8 cellular contexts compared by ENCODE assay signal in the genomic region with DNA sequence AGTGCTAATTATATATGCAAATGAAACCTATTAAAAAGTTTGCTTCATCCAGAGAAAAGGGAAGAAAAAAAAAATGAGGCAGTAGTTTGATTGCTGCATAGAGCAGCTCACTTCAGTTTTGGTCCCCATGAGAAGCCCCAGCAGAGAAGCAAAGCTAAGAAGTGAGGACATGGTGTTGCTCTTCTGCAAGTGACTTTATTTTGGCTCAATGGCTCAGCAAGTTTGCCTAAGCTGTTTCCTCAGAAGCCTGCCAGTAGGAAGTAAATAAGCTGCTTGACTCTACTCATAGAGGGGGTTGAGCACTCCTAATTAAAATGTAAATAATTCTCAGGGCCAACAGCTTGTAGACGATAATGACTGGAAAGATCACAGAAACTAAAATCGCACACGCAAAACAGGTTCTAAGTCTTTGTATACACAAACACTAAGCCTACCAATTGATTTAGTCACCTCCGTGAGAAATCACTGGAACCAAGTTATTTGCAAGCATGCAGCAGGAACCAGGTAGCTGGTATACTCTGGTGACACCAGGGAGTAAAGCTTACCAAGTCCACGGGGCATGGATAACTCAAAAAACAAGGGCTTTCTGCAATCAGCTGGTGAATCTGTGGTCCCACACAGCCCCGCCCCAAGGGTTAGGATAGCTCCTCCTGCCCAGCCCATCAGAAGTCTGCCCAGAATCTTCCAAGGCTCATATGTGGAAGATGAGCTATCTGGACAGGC. TPM values are rescaled to one million over a fixed set of nuclear protein-coding genes. Genes with fewer than 3 reads are reported as not detected.
DNase-seq lines count a peak whose midpoint lies in the region; ATAC-seq lines count a peak whose summit lies in the region.

No MANE protein-coding gene starts in this region.

- peak overlapping the region; percentile 84 to 97 for H3K27ac Mint-ChIP-seq in activated naive CD4-positive, alpha-beta T cell treated with anti-CD3 and anti-CD28 coated beads, Interleukin-2, amount 50 U/mL, for 72 hours

- no peaks in the 10 kb centered on the region for H3K36me3 Mint-ChIP-seq in activated naive CD4-positive, alpha-beta T cell treated with anti-CD3 and anti-CD28 coated beads, Interleukin-2, amount 50 U/mL, for 72 hours

- DNase-seq in stimulated activated CD4-positive, alpha-beta T cell treated with anti-CD3 and anti-CD28 coated beads, Interleukin-1b, Interleukin-23, amount 100 ng/mL, for 48 hours = peak; percentile 12
- DNase-seq in stimulated activated CD4-positive, alpha-beta T cell treated with anti-CD3 and anti-CD28 coated beads, Interleukin-2, amount 100 ng/mL, for 48 hours = no peak
- no peak for DNase-seq in activated naive CD4-positive, alpha-beta T cell treated with anti-CD3 and anti-CD28 coated beads, Interleukin-2, amount 50 U/mL, for 72 hours (ENCODE audit: low spot score in 2 of 2)
- DNase-seq in GM19238 (ENCODE audit: insufficient read length, low spot score) = no peak
- DNase-seq in SKM-1 treated with dmso at 0.1 percent for 144 hours (lab: John Stamatoyannopoulos, UW; ENCODE audit: unreplicated experiment) = no peak
- no peak for DNase-seq in G401 (ENCODE audit: low spot score)

- no peaks in the 10 kb centered on the region for H3K9me3 ChIP-seq in mucosa of rectum (ENCODE audit: control insufficient read depth in 2 of 2, low read length in 2 of 2)

- H3K9me3 Mint-ChIP-seq in activated naive CD4-positive, alpha-beta T cell treated with anti-CD3 and anti-CD28 coated beads, Interleukin-2, amount 50 U/mL, for 72 hours = no peaks in the 10 kb centered on the region

- in situ Hi-C loops in G401 (cut with HindIII; ENCODE audit: low sequenced_read_pairs) = no loop called here

- peaks cover 18% of the 10 kb centered on the region in 2 donors for H3K4me1 ChIP-seq in mucosa of rectum (ENCODE audit: control insufficient read depth in 2 of 2, insufficient read depth in 2 of 2, low read length in 2 of 2)

- H3K27me3 ChIP-seq in mucosa of rectum (ENCODE audit: control insufficient read depth in 2 of 2, insufficient read depth in 2 of 2, low read length in 2 of 2) = no peaks in the 10 kb centered on the region

- peak overlapping the region in 1 of 2 donors; percentile 3 for H3K9ac ChIP-seq in mucosa of rectum (ENCODE audit: low read depth in 1 of 2, low read length in 2 of 2)

- H3K27ac ChIP-seq in mucosa of rectum (ENCODE audit: low read depth in 2 of 2, low read length in 2 of 2) = peak overlapping the region; percentile 45 to 49

- H3K4me3 ChIP-seq in mucosa of rectum (ENCODE audit: low read length in 2 of 2) = peak overlapping the region in 1 of 2 donors; percentile 32

- H3K36me3 ChIP-seq in mucosa of rectum (ENCODE audit: control insufficient read depth in 2 of 2, insufficient read depth in 2 of 2, low read length in 2 of 2) = no peaks in the 10 kb centered on the region

- peak; percentile 7 for ATAC-seq in HG03442 (IDR thresholded peaks at IDR 0.05; ENCODE audit: unreplicated experiment)
- ATAC-seq in activated naive CD4-positive, alpha-beta T cell treated with anti-CD3 and anti-CD28 coated beads, Interleukin-2, amount 50 U/mL, for 72 hours = peak in 1 of 2 donors; percentile 31

RNA-seq across cellular contexts. Expression of a gene that starts 39.7 kb away (rescaled TPM):
- 10 to 100 TPM; 53.7 to 59.7 TPM for total RNA-seq in activated naive CD4-positive, alpha-beta T cell treated with anti-CD3 and anti-CD28 coated beads, Interleukin-2, amount 50 U/mL, for 72 hours
- total RNA-seq in G401 (2014; rRNA removed; shearing (Covaris generic)) = 0.74 and 1.9 TPM in 2 replicates

Comparison
In these comparisons a context has a peak if more than half of its experiments do, and no peak if none do; other contexts are left out.
1. RNA of a gene that starts 39.7 kb away (total RNA-seq): 53.7 to 59.7 TPM in activated naive CD4-positive, alpha-beta T cell treated with anti-CD3 and anti-CD28 coated beads, Interleukin-2, amount 50 U/mL, for 72 hours; 0.74 to 1.9 TPM in G401; every median in the first group is over 10 times any median in the second.